In the genomic region with DNA sequence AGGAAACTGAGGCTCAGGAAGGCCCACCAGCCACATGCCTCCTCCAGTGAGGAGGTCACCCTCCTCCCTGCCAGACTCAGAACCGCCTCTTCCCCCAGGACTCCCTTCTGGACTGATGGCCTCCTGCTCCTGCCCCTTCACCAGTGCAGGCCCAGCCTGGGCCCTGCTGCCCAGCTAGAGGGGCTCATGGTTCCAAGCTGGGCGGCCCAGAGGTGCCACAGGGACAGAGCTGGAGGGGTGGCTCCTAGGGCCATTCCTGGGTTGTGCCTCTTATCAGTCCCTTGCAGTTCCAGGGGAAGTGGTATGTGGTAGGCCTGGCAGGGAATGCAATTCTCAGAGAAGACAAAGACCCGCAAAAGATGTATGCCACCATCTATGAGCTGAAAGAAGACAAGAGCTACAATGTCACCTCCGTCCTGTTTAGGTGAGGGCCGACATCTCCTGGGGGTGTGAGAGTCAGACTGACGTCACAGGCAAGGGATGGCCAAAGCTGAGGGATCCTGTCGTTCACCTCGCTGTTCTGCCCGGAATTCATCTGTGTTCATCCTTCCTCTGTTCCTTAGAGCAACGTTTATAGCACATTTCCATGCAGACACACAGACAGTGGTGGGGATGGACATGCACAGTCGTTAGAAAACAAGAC, we compare ENCODE assay signal across 20 cellular contexts. TPM values are rescaled to one million over a fixed set of nuclear protein-coding genes. Genes with fewer than 3 reads are reported as not detected.
DNase-seq lines count a peak whose midpoint lies in the region; ATAC-seq, FAIRE-seq and TF ChIP-seq lines count a peak whose summit lies in the region.
"Had no signal": no experiment of that assay in that cellular context is flagged by ENCODE, and none has a peak within 500 bp of the region (broad histone marks: within the 10 kb centered on the region; RNA-seq: fewer than 3 reads in every experiment).

No MANE protein-coding gene starts in this region.

- no peak overlapping the region for H2BK12ac ChIP-seq in H1 (ENCODE audit: low read depth, low read length)

- no peak for TF ChIP-seq EP300 in H1 (IDR thresholded peaks at IDR 0.05; ENCODE audit: borderline replicate concordance in 1 of 2, low read depth in 2 of 2, low read length in 2 of 2)

- no peak for FAIRE-seq in H1 (lab: Jason Lieb, UNC)
- FAIRE-seq in RCC 7860 (lab: Jason Lieb, UNC), result no peak
- FAIRE-seq: G401.6 had no signal

- BruUV-seq in PC-9 (replicated peaks; lab: Mats Ljungman, UMichigan), result TSS peak; percentile 84

- H4K8ac ChIP-seq in H1 (ENCODE audit: extremely low read depth, insufficient read depth, low read length), result no peak overlapping the region; the same call in 1 of the 2 replicates

- H3K14ac ChIP-seq in H1 (ENCODE audit: insufficient read length), result no peak overlapping the region

- H4K5ac ChIP-seq in H1 (ENCODE audit: insufficient read length, low read depth, low read length), result no peak overlapping the region

- no peak overlapping the region; the same call in 1 of the 2 replicates for H2BK20ac ChIP-seq in H1 (ENCODE audit: low read length)

- no peak overlapping the region for H3K4ac ChIP-seq in H1 (replicated peaks; ENCODE audit: insufficient read length, low read depth, low read length)

- no peak overlapping the region for H3K56ac ChIP-seq in H1 (replicated peaks; ENCODE audit: insufficient read length, low read depth, low read length)

- no peak for TF ChIP-seq RAD21 in H1 (IDR thresholded peaks at IDR 0.05 in 1 of 2, conservative IDR thresholded peaks at IDR 0.05 in 1 of 2; ENCODE audit: low read depth in 2 of 2, low read length in 2 of 2)

- no peak overlapping the region for H3K9ac ChIP-seq in H1 (replicated peaks in 1 of 4; ENCODE audit: extremely low read depth in 1 of 4, low read depth in 3 of 4, low read length in 3 of 4)

- H3K4me3 ChIP-seq in BE2C (ENCODE audit: low read depth, low read length) (no peak overlapping the region), PC-9 (peak overlapping the region; percentile 97), H1 (ENCODE audit: extremely low read depth in 1 of 4, insufficient read depth in 2 of 4, low read depth in 3 of 4, low read length in 4 of 4) (no peak overlapping the region), mucosa of descending colon (no peak overlapping the region)
- H3K4me3 ChIP-seq: left lung, testis had no signal

- H3K79me2 ChIP-seq in PC-9 (ENCODE audit: low read depth) (peaks cover 44% of the 10 kb centered on the region), H1 (ENCODE audit: control insufficient read depth in 1 of 2, insufficient read depth in 2 of 2, low read length in 2 of 2) (no peaks in the 10 kb centered on the region)

- H3K9me2 ChIP-seq in PC-9 (ENCODE audit: insufficient read depth), result no peaks in the 10 kb centered on the region

- POLR2A ChIA-PET in PC-9 (lab: Charles Lee; ENCODE audit: unreplicated experiment) (interaction anchor here (0.7 to 1.1 kb wide), 3 partner anchors 10 to 726 kb away, joined by 7 to 14 read pairs (median 11); a partner anchor contains a TSS), H1 (lab: Charles Lee; ENCODE audit: partially characterized antibody) (interaction anchor here (0.7 to 2.5 kb wide), 7 partner anchors 8 to 40 kb away, joined by 3 to 18 read pairs (median 4); a partner anchor contains a TSS)

- H3K4me1 ChIP-seq in BE2C (no peaks in the 10 kb centered on the region), PC-9 (replicated peaks; ENCODE audit: insufficient read depth) (peaks cover 51% of the 10 kb centered on the region), H1 (replicated peaks in 1 of 4; ENCODE audit: control insufficient read depth in 3 of 4, insufficient read depth in 4 of 4, low read length in 3 of 4) (peaks cover 0 to 8% (median 3%) of the 10 kb centered on the region in 4 experiments; a peak in 5 of 7 replicates), mucosa of descending colon (ENCODE audit: low read depth) (peaks cover 21% of the 10 kb centered on the region)
- H3K4me1 ChIP-seq: testis had no signal

- CTCF ChIA-PET in PC-9 (lab: Charles Lee), result interaction anchor here (0.5 to 0.7 kb wide), 2 partner anchors 13 to 61 kb away, joined by 3 to 6 read pairs; no protein-coding TSS in a partner anchor
- CTCF ChIA-PET in H1 (lab: Charles Lee; ENCODE audit: partially characterized antibody), result interaction anchor here (0.5 to 6.1 kb wide), 19 partner anchors 9 to 556 kb away, joined by 3 to 74 read pairs (median 4); a partner anchor contains a TSS

- H3K4me2 ChIP-seq in PC-9 (peak overlapping the region; percentile 100), H1 (ENCODE audit: insufficient read depth in 1 of 2, low read depth in 2 of 2, low read length in 2 of 2) (peak overlapping the region; percentile 2 to 45; a peak in 1 of 4 replicates)

- no peak overlapping the region for H4K91ac ChIP-seq in H1 (replicated peaks; ENCODE audit: insufficient read length, low read length)

- H3K27me3 ChIP-seq in BE2C (no peaks in the 10 kb centered on the region), PC-9 (ENCODE audit: insufficient read depth, low read depth) (no peaks in the 10 kb centered on the region), H1 (replicated peaks in 1 of 4; ENCODE audit: control insufficient read depth in 3 of 4, extremely low read depth in 1 of 4, insufficient read depth in 3 of 4, low read length in 3 of 4) (no peaks in the 10 kb centered on the region; a peak in 2 of 7 replicates)
- H3K27me3 ChIP-seq: left lung, testis had no signal

- DNase-seq in BE2C (peak; percentile 1), PC-9 (no peak), H1 (ENCODE audit: low read depth in 1 of 2, low spot score in 2 of 2) (no peak), mucosa of descending colon (peak in 2 of 3 donors; percentile 39 to 55), NCI-H2081 treated with DMSO at 0.1 percent for 48 hours (lab: John Stamatoyannopoulos, UW) (no peak), DMS 273 treated with DMSO at 0.1 percent for 48 hours (lab: John Stamatoyannopoulos, UW) (no peak), RCC 7860 (ENCODE audit: low spot score) (no peak)
- DNase-seq: activated gamma-delta T cell; hypothalamus; natural killer cell; NCI-H2029 treated with DMSO at 0.1 percent for 48 hours; NCI-H526 treated with DMSO at 0.1 percent for 48 hours; stimulated activated CD4-positive, alpha-beta T cell treated with anti-CD3 and anti-CD28 coated beads, Interleukin-1b, Interleukin-23, amount 100 ng/mL, for 48 hours; testis had no signal

- H3K36me3 ChIP-seq in BE2C (no peaks in the 10 kb centered on the region), PC-9 (ENCODE audit: low read depth) (peaks cover 7% of the 10 kb centered on the region; the same call in 1 of the 2 replicates), H1 (ENCODE audit: control insufficient read depth in 2 of 4, insufficient read depth in 4 of 4, low read length in 3 of 4) (no peaks in the 10 kb centered on the region), mucosa of descending colon (ENCODE audit: low read depth) (no peaks in the 10 kb centered on the region)
- H3K36me3 ChIP-seq: left lung had no signal

- no peak for ATAC-seq in mucosa of descending colon
- no peak for ATAC-seq in GM19463 (IDR thresholded peaks at IDR 0.05; ENCODE audit: unreplicated experiment)

- peak overlapping the region; percentile 42; the same call in 1 of the 2 replicates for H3K18ac ChIP-seq in H1 (ENCODE audit: extremely low read depth, low read length)

- H2BK5ac ChIP-seq in H1 (ENCODE audit: low read depth, low read length), result no peak overlapping the region

- H3K9me3 ChIP-seq in BE2C, result no peaks in the 10 kb centered on the region
- H3K9me3 ChIP-seq in PC-9 (ENCODE audit: insufficient read depth, low read depth), result no peaks in the 10 kb centered on the region
- no peaks in the 10 kb centered on the region for H3K9me3 ChIP-seq in H1 (ENCODE audit: insufficient read depth in 2 of 2, low read depth in 1 of 2, low read length in 1 of 2)
- no peaks in the 10 kb centered on the region for H3K9me3 ChIP-seq in mucosa of descending colon
- H3K9me3 ChIP-seq: Caco-2, left lung, testis had no signal

- intact Hi-C loops in PC-9 (cut with micrococcal nuclease; ENCODE audit: unreplicated experiment) (loop anchor here (1.0 to 5.0 kb wide), 5 partner anchors 9 to 42 kb away; a partner anchor contains a TSS), mucosa of descending colon (cut with DNase I, micrococcal nuclease) (no loop called here)

- H4K20me1 ChIP-seq in PC-9 (ENCODE audit: insufficient read depth), result peaks cover 24% of the 10 kb centered on the region
- H4K20me1 ChIP-seq in H1 (replicated peaks in 1 of 2; ENCODE audit: control insufficient read depth in 1 of 2, insufficient read depth in 2 of 2, low read length in 2 of 2), result no peaks in the 10 kb centered on the region

- no peaks in the 10 kb centered on the region for H3K23me2 ChIP-seq in H1 (ENCODE audit: low read depth, low read length)

- no peak overlapping the region for H2BK120ac ChIP-seq in H1 (replicated peaks; ENCODE audit: low read depth, low read length)

- peak overlapping the region; percentile 21 for H2BK15ac ChIP-seq in H1 (ENCODE audit: low read length)

- H2AFZ ChIP-seq in PC-9, result no peak overlapping the region
- H2AFZ ChIP-seq in H1 (ENCODE audit: low read length), result peak overlapping the region; percentile 93

- H3K23ac ChIP-seq in H1 (ENCODE audit: insufficient read length), result no peak overlapping the region

- TF ChIP-seq CTCF in BE2C (IDR thresholded peaks at IDR 0.05; ENCODE audit: low read depth, low read length) (no peak), PC-9 (conservative IDR thresholded peaks at IDR 0.05) (no peak), H1 (IDR thresholded peaks at IDR 0.05; ENCODE audit: control extremely low read depth in 1 of 3, insufficient read depth in 1 of 3, low read depth in 1 of 3, low read length in 3 of 3) (no peak), mucosa of descending colon (IDR thresholded peaks at IDR 0.05) (no peak)

- H3K27ac ChIP-seq in PC-9 (peak overlapping the region; percentile 99), H1 (ENCODE audit: low read depth, low read length) (no peak overlapping the region)
- H3K27ac ChIP-seq: testis had no signal

- no peaks in the 10 kb centered on the region for H3K79me1 ChIP-seq in H1 (ENCODE audit: low read depth, low read length)

- H3F3A ChIP-seq in PC-9 (ENCODE audit: insufficient read depth, low read depth), result peaks cover 84% of the 10 kb centered on the region

- WGBS in H1 (ENCODE audit: extremely low coverage in 1 of 2, insufficient coverage in 1 of 2, insufficient read length in 1 of 2, insufficient replicate concordance in 2 of 2, low coverage in 1 of 2, low lambda C conversion rate in 2 of 2, missing lambda C conversion rate in 1 of 2), 2 experiments, result 80% methylated on average over 11 of the region's 11 CpGs; no CpG with 5 or more reads in 1 of the 2 experiments

- no peak for TF ChIP-seq POLR2A in H1 (IDR thresholded peaks at IDR 0.05; ENCODE audit: control extremely low read depth in 1 of 2, low read depth in 2 of 2, low read length in 2 of 2)

- no peak overlapping the region; the same call in 1 of the 2 replicates for H2AK5ac ChIP-seq in H1 (ENCODE audit: low read depth, low read length)

RNA-seq across cellular contexts. Expression of a gene that starts 0.8 kb away (rescaled TPM):
- not detected for polyA plus RNA-seq in BE2C (2012; ENCODE audit: insufficient read depth, insufficient read length, low read depth)
- total RNA-seq in PC-9 (2021) (430 and 537 TPM in 2 replicates), mucosa of descending colon (100 to 1,000 TPM in 1 of 3 donors, 10 to 100 TPM in 2; 16.8 to 456 (median 20.5) TPM)
- total RNA-seq in H1 (2021; fragmentation: NEBNext Ultra II Directional; extraction: Animal tissue kit (Norgen Biotek cat#: 25700)), result 1.1 and 1.4 TPM in 2 replicates
- polyA plus RNA-seq in H1 (2011; rRNA removed), result 1.6 TPM in 2 replicates
- polyA plus RNA-seq in H1 (2011; cell fraction: cytosol; rRNA removed), result 0.93 TPM
- 2.2 TPM for polyA plus RNA-seq in H1 (2011; cell fraction: nucleus; rRNA removed)
- polyA plus RNA-seq in H1 (2012, experiment 1 of 2), result 0.75 to 1.4 TPM (median 1.2 TPM) in 4 replicates
- polyA plus RNA-seq in H1 (2012, experiment 2 of 2), result 0.84 TPM
- polyA plus RNA-seq in H1 (2013, experiment 1 of 2), result 1.1 TPM
- polyA plus RNA-seq in H1 (2013, experiment 2 of 2), result 1.4 TPM
- not detected in 2 replicates for polyA minus RNA-seq in H1 (2011; rRNA and poly(A)+ RNA removed)
- polyA minus RNA-seq in H1 (2011; cell fraction: cytosol; rRNA and poly(A)+ RNA removed), result not detected
- not detected for polyA minus RNA-seq in H1 (2011; cell fraction: nucleus; rRNA and poly(A)+ RNA removed)
- total RNA-seq: activated CD8-positive, alpha-beta T cell treated with anti-CD3 and anti-CD28 coated beads for 36 hours; Caco-2; T-helper 2 cell treated with Interferon-gamma antibody and Interleukin-4, amounts not matched to agents 100 ng/mL and 5 ng/mL, for 36 hours; testis had no signal

RNA-seq across cellular contexts. Expression of a gene that starts 10.0 kb away (rescaled TPM):
- 221 TPM for polyA plus RNA-seq in BE2C (2012; ENCODE audit: insufficient read depth, insufficient read length, low read depth)
- total RNA-seq in PC-9 (2021) (154 and 213 TPM in 2 replicates), mucosa of descending colon (10 to 100 TPM; 33.7 to 46.8 (median 37.6) TPM)
- 63.1 and 66.4 TPM in 2 replicates for total RNA-seq in H1 (2021; fragmentation: NEBNext Ultra II Directional; extraction: Animal tissue kit (Norgen Biotek cat#: 25700))
- 164 and 264 TPM in 2 replicates for polyA plus RNA-seq in H1 (2011; rRNA removed)
- polyA plus RNA-seq in H1 (2011; cell fraction: cytosol; rRNA removed), result 116 TPM
- 130 TPM for polyA plus RNA-seq in H1 (2011; cell fraction: nucleus; rRNA removed)
- polyA plus RNA-seq in H1 (2012, experiment 1 of 2), result 55.4 to 92.3 TPM (median 90.9 TPM) in 4 replicates
- polyA plus RNA-seq in H1 (2012, experiment 2 of 2), result 146 TPM
- polyA plus RNA-seq in H1 (2013, experiment 1 of 2), result 82.3 TPM
- 81.6 TPM for polyA plus RNA-seq in H1 (2013, experiment 2 of 2)
- polyA minus RNA-seq in H1 (2011; rRNA and poly(A)+ RNA removed), result 11.2 and 14.2 TPM in 2 replicates
- polyA minus RNA-seq in H1 (2011; cell fraction: cytosol; rRNA and poly(A)+ RNA removed), result 40.3 TPM
- polyA minus RNA-seq in H1 (2011; cell fraction: nucleus; rRNA and poly(A)+ RNA removed), result 35.9 TPM

RNA-seq across cellular contexts. Expression of a gene that starts 22.5 kb away (rescaled TPM):
- 511 TPM for polyA plus RNA-seq in BE2C (2012; ENCODE audit: insufficient read depth, insufficient read length, low read depth)
- total RNA-seq in PC-9 (2021) (95.2 and 124 TPM in 2 replicates), mucosa of descending colon (10 to 100 TPM; 65.3 to 99.7 (median 90.6) TPM)
- 76.9 and 81.2 TPM in 2 replicates for total RNA-seq in H1 (2021; fragmentation: NEBNext Ultra II Directional; extraction: Animal tissue kit (Norgen Biotek cat#: 25700))
- 80.7 and 119 TPM in 2 replicates for polyA plus RNA-seq in H1 (2011; rRNA removed)
- 104 TPM for polyA plus RNA-seq in H1 (2011; cell fraction: cytosol; rRNA removed)
- 242 TPM for polyA plus RNA-seq in H1 (2011; cell fraction: nucleus; rRNA removed)
- 50.2 to 79.0 TPM (median 72.3 TPM) in 4 replicates for polyA plus RNA-seq in H1 (2012, experiment 1 of 2)
- 60.0 TPM for polyA plus RNA-seq in H1 (2012, experiment 2 of 2)
- polyA plus RNA-seq in H1 (2013, experiment 1 of 2), result 52.2 TPM
- 49.8 TPM for polyA plus RNA-seq in H1 (2013, experiment 2 of 2)
- 61.8 and 72.7 TPM in 2 replicates for polyA minus RNA-seq in H1 (2011; rRNA and poly(A)+ RNA removed)
- 58.8 TPM for polyA minus RNA-seq in H1 (2011; cell fraction: cytosol; rRNA and poly(A)+ RNA removed)
- 65.8 TPM for polyA minus RNA-seq in H1 (2011; cell fraction: nucleus; rRNA and poly(A)+ RNA removed)

RNA-seq across cellular contexts. Expression of a gene that starts 41.3 kb away (rescaled TPM):
- polyA plus RNA-seq in BE2C (2012; ENCODE audit: insufficient read depth, insufficient read length, low read depth), result 260 TPM
- total RNA-seq in PC-9 (2021) (164 and 213 TPM in 2 replicates), mucosa of descending colon (100 to 1,000 TPM in 2 of 3 donors, 10 to 100 TPM in 1; 88.0 to 176 (median 105) TPM)
- 103 and 107 TPM in 2 replicates for total RNA-seq in H1 (2021; fragmentation: NEBNext Ultra II Directional; extraction: Animal tissue kit (Norgen Biotek cat#: 25700))
- polyA plus RNA-seq in H1 (2011; rRNA removed), result 66.0 and 87.0 TPM in 2 replicates
- 40.7 TPM for polyA plus RNA-seq in H1 (2011; cell fraction: cytosol; rRNA removed)
- 107 TPM for polyA plus RNA-seq in H1 (2011; cell fraction: nucleus; rRNA removed)
- polyA plus RNA-seq in H1 (2012, experiment 1 of 2), result 80.8 to 92.5 TPM (median 90.4 TPM) in 4 replicates
- polyA plus RNA-seq in H1 (2012, experiment 2 of 2), result 78.0 TPM
- polyA plus RNA-seq in H1 (2013, experiment 1 of 2), result 77.5 TPM
- 83.3 TPM for polyA plus RNA-seq in H1 (2013, experiment 2 of 2)
- polyA minus RNA-seq in H1 (2011; rRNA and poly(A)+ RNA removed), result 38.7 and 39.7 TPM in 2 replicates
- 51.8 TPM for polyA minus RNA-seq in H1 (2011; cell fraction: cytosol; rRNA and poly(A)+ RNA removed)
- 36.3 TPM for polyA minus RNA-seq in H1 (2011; cell fraction: nucleus; rRNA and poly(A)+ RNA removed)

RNA-seq across cellular contexts. Expression of a gene that starts 53.1 kb away (rescaled TPM):
- 83.3 TPM for polyA plus RNA-seq in BE2C (2012; ENCODE audit: insufficient read depth, insufficient read length, low read depth)
- 134 and 148 TPM in 2 replicates for total RNA-seq in PC-9 (2021)
- 43.7 and 62.7 TPM in 2 replicates for total RNA-seq in H1 (2021; fragmentation: NEBNext Ultra II Directional; extraction: Animal tissue kit (Norgen Biotek cat#: 25700))
- polyA plus RNA-seq in H1 (2011; rRNA removed), result 34.3 and 55.4 TPM in 2 replicates
- polyA plus RNA-seq in H1 (2011; cell fraction: cytosol; rRNA removed), result 38.5 TPM
- polyA plus RNA-seq in H1 (2011; cell fraction: nucleus; rRNA removed), result 182 TPM
- 63.2 to 75.1 TPM (median 67.5 TPM) in 4 replicates for polyA plus RNA-seq in H1 (2012, experiment 1 of 2)
- 27.0 TPM for polyA plus RNA-seq in H1 (2012, experiment 2 of 2)
- polyA plus RNA-seq in H1 (2013, experiment 1 of 2), result 35.2 TPM
- 29.3 TPM for polyA plus RNA-seq in H1 (2013, experiment 2 of 2)
- polyA minus RNA-seq in H1 (2011; rRNA and poly(A)+ RNA removed), result 80.1 and 86.2 TPM in 2 replicates
- 43.2 TPM for polyA minus RNA-seq in H1 (2011; cell fraction: cytosol; rRNA and poly(A)+ RNA removed)
- 108 TPM for polyA minus RNA-seq in H1 (2011; cell fraction: nucleus; rRNA and poly(A)+ RNA removed)
- total RNA-seq in mucosa of descending colon, result 10 to 100 TPM in 1 of 3 donors, 1 to 10 TPM in 2; 4.0 to 19.0 (median 6.7) TPM

Comparison
In these comparisons a context has a peak if more than half of its experiments do, and no peak if none do; other contexts are left out.
1. DNase-seq: peak in BE2C (single experiment) and mucosa of descending colon (2 of 3); none in PC-9 (0 of 2), H1 (0 of 2), NCI-H2081 treated with DMSO at 0.1 percent for 48 hours (single experiment), DMS 273 treated with DMSO at 0.1 percent for 48 hours (single experiment) and RCC 7860 (single experiment).